Comparison of ENCODE assay signal across 8 cellular contexts in the genomic region with DNA sequence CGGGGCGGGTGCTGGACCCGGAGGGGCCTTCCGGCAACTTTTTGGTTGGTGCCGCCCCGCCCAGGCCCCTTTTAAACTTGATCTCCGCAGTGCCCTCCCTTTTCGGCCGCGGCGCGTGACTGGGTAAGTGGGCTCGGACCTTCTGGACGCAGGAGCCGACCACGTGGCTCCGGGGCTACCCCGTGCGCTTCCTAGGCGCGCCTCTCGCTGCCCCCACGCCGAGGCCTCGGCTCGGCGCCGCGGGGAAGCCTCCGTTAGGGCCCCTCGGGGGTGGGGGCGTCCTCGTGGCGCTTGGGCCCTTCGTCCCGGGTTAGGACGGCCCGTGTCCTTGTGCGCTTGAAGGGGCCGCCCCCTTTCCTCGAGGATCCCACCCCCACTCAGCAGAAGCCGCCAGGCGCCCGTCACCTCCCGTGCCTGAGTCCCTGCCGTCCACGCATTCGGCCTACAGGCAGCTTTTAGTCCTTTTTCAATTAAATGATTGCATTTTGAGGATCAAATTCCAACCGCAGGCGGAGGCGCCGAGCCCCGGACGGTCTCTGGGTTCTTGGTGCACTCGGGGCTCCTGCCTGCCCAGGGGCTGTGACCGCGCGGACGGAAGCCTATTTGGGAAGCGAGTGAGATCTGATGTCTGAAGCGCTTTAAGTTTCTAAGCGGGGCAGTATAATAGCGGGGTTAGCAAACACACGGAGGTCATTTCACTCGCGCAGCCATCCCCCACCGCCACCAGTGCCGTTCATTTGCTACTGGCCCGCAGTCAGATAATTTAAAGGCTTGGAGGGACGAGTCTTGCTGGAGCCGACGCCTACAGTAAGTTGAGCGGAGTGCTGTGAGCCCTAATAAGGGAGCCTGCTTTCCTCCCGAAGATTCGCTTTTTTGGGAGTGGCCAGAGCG. TPM values are rescaled to one million over a fixed set of nuclear protein-coding genes. Genes with fewer than 3 reads are reported as not detected.
DNase-seq lines count a peak whose midpoint lies in the region; ATAC-seq and TF ChIP-seq lines count a peak whose summit lies in the region.

No MANE protein-coding gene starts in this region.

- DNase-seq in ELF-1 (ENCODE audit: low read depth, low spot score) = peak; percentile 90
- DNase-seq in SK-N-DZ (ENCODE audit: low spot score) = peak; percentile 43
- peak; percentile 87 for DNase-seq in activated naive CD8-positive, alpha-beta T cell treated with anti-CD3 and anti-CD28 coated beads for 36 hours
- DNase-seq in heart left ventricle = peak; percentile 88 to 96 (median 93)
- DNase-seq in progenitor cell of endocrine pancreas (ENCODE audit: low spot score, unreplicated experiment) = peak; percentile 37
- peak; percentile 90 for DNase-seq in ureter (ENCODE audit: low spot score)

- H3K9me3 ChIP-seq in HUES64 (ENCODE audit: insufficient read depth, low read depth, low read length) = no peaks in the 10 kb centered on the region
- H3K9me3 ChIP-seq in heart left ventricle = no peaks in the 10 kb centered on the region

- peak in 11 of 12 donors; percentile 67 to 96 (median 93) for TF ChIP-seq CTCF in heart left ventricle (IDR thresholded peaks at IDR 0.05)
- TF ChIP-seq CTCF in progenitor cell of endocrine pancreas (IDR thresholded peaks at IDR 0.05; ENCODE audit: unreplicated experiment) = peak; percentile 85

- peak overlapping the region; percentile 97 for H3K27ac Mint-ChIP-seq in activated naive CD8-positive, alpha-beta T cell treated with anti-CD3 and anti-CD28 coated beads for 36 hours
- H3K27ac Mint-ChIP-seq in progenitor cell of endocrine pancreas = peak overlapping the region; percentile 94

- H3K4me3 Mint-ChIP-seq in activated naive CD8-positive, alpha-beta T cell treated with anti-CD3 and anti-CD28 coated beads for 36 hours = peak overlapping the region; percentile 95
- peak overlapping the region; percentile 86 for H3K4me3 Mint-ChIP-seq in progenitor cell of endocrine pancreas (ENCODE audit: low read depth)

- no peaks in the 10 kb centered on the region for H3K27me3 Mint-ChIP-seq in activated naive CD8-positive, alpha-beta T cell treated with anti-CD3 and anti-CD28 coated beads for 36 hours
- peaks cover 17% of the 10 kb centered on the region for H3K27me3 Mint-ChIP-seq in progenitor cell of endocrine pancreas

- intact Hi-C loops in heart left ventricle (cut with DNase I) = loop anchor here (2.0 to 10.0 kb wide), 11 partner anchors 32 to 292 kb away; partner anchors contain the start of genes HYCC1 (in 5 of the 10) and TOMM7 (in 2 of the 10)

- H3K4me1 ChIP-seq in HUES64 (ENCODE audit: insufficient read depth, low read length) = peaks cover 33% of the 10 kb centered on the region
- peaks cover 0 to 45% (median 20%) of the 10 kb centered on the region in 12 donors for H3K4me1 ChIP-seq in heart left ventricle

- peaks cover 35% of the 10 kb centered on the region for H3K4me1 Mint-ChIP-seq in activated naive CD8-positive, alpha-beta T cell treated with anti-CD3 and anti-CD28 coated beads for 36 hours
- H3K4me1 Mint-ChIP-seq in progenitor cell of endocrine pancreas (ENCODE audit: low read depth) = peaks cover 4% of the 10 kb centered on the region

- H3K27ac ChIP-seq in HUES64 (ENCODE audit: low read depth, low read length) = peak overlapping the region; percentile 76
- H3K27ac ChIP-seq in heart left ventricle = peak overlapping the region; percentile 83 to 98 (median 96)

- peak in 1 of 2 donors; percentile 74 for TF ChIP-seq POLR2A in heart left ventricle (IDR thresholded peaks at IDR 0.05)

- H3K36me3 ChIP-seq in HUES64 (ENCODE audit: insufficient read depth, low read length) (peaks cover 31% of the 10 kb centered on the region), heart left ventricle (peaks cover 0 to 33% (median 19%) of the 10 kb centered on the region in 9 donors)

- H3K9me3 Mint-ChIP-seq in activated naive CD8-positive, alpha-beta T cell treated with anti-CD3 and anti-CD28 coated beads for 36 hours = no peaks in the 10 kb centered on the region
- H3K9me3 Mint-ChIP-seq in progenitor cell of endocrine pancreas (ENCODE audit: low read depth) = no peaks in the 10 kb centered on the region

- H3K9ac ChIP-seq in HUES64 (ENCODE audit: low read depth, low read length) = peak overlapping the region; percentile 99

- ATAC-seq in GM21528 (IDR thresholded peaks at IDR 0.05; ENCODE audit: low FRiP score, unreplicated experiment) = peak; percentile 84
- ATAC-seq in heart left ventricle = peak; percentile 73 to 93 (median 86)

- H3K36me3 Mint-ChIP-seq in activated naive CD8-positive, alpha-beta T cell treated with anti-CD3 and anti-CD28 coated beads for 36 hours = peaks cover 46% of the 10 kb centered on the region
- peaks cover 11% of the 10 kb centered on the region for H3K36me3 Mint-ChIP-seq in progenitor cell of endocrine pancreas (ENCODE audit: insufficient read depth)

- H3K27me3 ChIP-seq in HUES64 (ENCODE audit: insufficient read depth, low read length) (peaks cover 6% of the 10 kb centered on the region), heart left ventricle (no peaks in the 10 kb centered on the region)

- H3K4me3 ChIP-seq in HUES64 (ENCODE audit: low read length) = peak overlapping the region; percentile 79
- H3K4me3 ChIP-seq in heart left ventricle = peak overlapping the region; percentile 40 to 91 (median 82)

- WGBS in HUES64 = under 1% methylated on average over 76 of the region's 76 CpGs
- 0 to 2% (median 1%) methylated on average over 29 to 76 of the region's 76 CpGs for WGBS in heart left ventricle, 4 donors

RNA-seq across cellular contexts. Expression of gene TOMM7, which starts 31.8 kb away (rescaled TPM):
- 330 TPM for polyA plus RNA-seq in HUES64 (2013, experiment 1 of 2)
- 334 TPM for polyA plus RNA-seq in HUES64 (2013, experiment 2 of 2)
- 108 TPM in 2 replicates for polyA plus RNA-seq in SK-N-DZ (2014; cell fraction: cytosol; rRNA removed)
- polyA plus RNA-seq in SK-N-DZ (2014; cell fraction: nucleus; rRNA removed) = 94.8 and 174 TPM in 2 replicates
- 100 to 1,000 TPM; 249 to 257 TPM for total RNA-seq in activated naive CD8-positive, alpha-beta T cell treated with anti-CD3 and anti-CD28 coated beads for 36 hours
- 100 to 1,000 TPM; 137 to 529 (median 399) TPM for total RNA-seq in heart left ventricle
- 100 to 1,000 TPM; 253 to 341 TPM for polyA plus RNA-seq in heart left ventricle
- 139 and 153 TPM in 2 replicates for total RNA-seq in progenitor cell of endocrine pancreas
- 274 TPM for total RNA-seq in ureter

Comparison
In these comparisons a context has a peak if more than half of its experiments do, and no peak if none do; other contexts are left out.
1. Peak in every context shown above with its lines: DNase-seq, ATAC-seq, H3K4me3 ChIP-seq and H3K27ac ChIP-seq.
2. DNase-seq: peak in every context shown above with its lines; median percentile 93 in heart left ventricle; 90 in ELF-1; 90 in ureter; 87 in activated naive CD8-positive, alpha-beta T cell treated with anti-CD3 and anti-CD28 coated beads for 36 hours; 43 in SK-N-DZ; 37 in progenitor cell of endocrine pancreas.